Comparison of ENCODE assay signal across 1 cellular context in genomic region chr3:9843715-9844438, GRCh38.
A peak's percentile ranks its signal among the peaks of the same experiment; 100 is the strongest.
TF ChIP-seq lines count a peak whose summit lies in the region.

Gene RPUSD3, minus strand, starts transcription at chr3:9844008. Its CDS starts 18 bp downstream, at chr3:9843990.

TF ChIP-seq in HepG2, 621 proteins besides CTCF, POLR2A, EP300 and RAD21 (continued from another document):
- 0 out of 2 replicates have a peak, but pooled peaks have one; percentile 54 for TF ChIP-seq ZNF343 (CRISPR knock-in tag; IDR thresholded peaks at IDR 0.05)
- TF ChIP-seq MEIS2 (CRISPR knock-in tag; IDR thresholded peaks at IDR 0.05) = no peak
- no peak for TF ChIP-seq DZIP1 (CRISPR knock-in tag; IDR thresholded peaks at IDR 0.05)
- no peak; the same call in 1 of the 2 replicates for TF ChIP-seq ZSCAN9 (CRISPR knock-in tag; IDR thresholded peaks at IDR 0.05; ENCODE audit: borderline replicate concordance)
- TF ChIP-seq MED8 (CRISPR knock-in tag; IDR thresholded peaks at IDR 0.05; ENCODE audit: insufficient replicate concordance) = peak; percentile 90
- peak; percentile 81; the same call in 1 of the 2 replicates for TF ChIP-seq BORCS8-MEF2B (CRISPR knock-in tag; IDR thresholded peaks at IDR 0.05)
- TF ChIP-seq ZSCAN31 (CRISPR knock-in tag; IDR thresholded peaks at IDR 0.05; ENCODE audit: low read depth) = 0 out of 2 replicates have a peak, but pooled peaks have one; percentile 32
- TF ChIP-seq ETV5 (CRISPR knock-in tag; IDR thresholded peaks at IDR 0.05; ENCODE audit: borderline replicate concordance) = peak; percentile 60
- TF ChIP-seq KLF13 (CRISPR knock-in tag; IDR thresholded peaks at IDR 0.05) = no peak
- peak; percentile 59; the same call in 1 of the 3 replicates for TF ChIP-seq MXI1 (IDR thresholded peaks at IDR 0.05; ENCODE audit: borderline replicate concordance, low read depth, low read length)
- TF ChIP-seq E2F2 (CRISPR knock-in tag; IDR thresholded peaks at IDR 0.05; ENCODE audit: borderline replicate concordance) = no peak
- TF ChIP-seq SMARCE1 (IDR thresholded peaks at IDR 0.05; ENCODE audit: borderline replicate concordance) = no peak
- TF ChIP-seq ZNF331 (CRISPR knock-in tag; IDR thresholded peaks at IDR 0.05) = peak; percentile 16; the same call in 1 of the 2 replicates
- no peak for TF ChIP-seq ONECUT2 (CRISPR knock-in tag; IDR thresholded peaks at IDR 0.05)
- TF ChIP-seq TBX2 (CRISPR knock-in tag; IDR thresholded peaks at IDR 0.05; ENCODE audit: borderline replicate concordance) = peak; percentile 70
- TF ChIP-seq POLR2G (IDR thresholded peaks at IDR 0.05; ENCODE audit: low read depth, low read length) = peak; percentile 91
- 0 out of 2 replicates have a peak, but pooled peaks have one; percentile 62 for TF ChIP-seq CENPT (CRISPR knock-in tag; IDR thresholded peaks at IDR 0.05; ENCODE audit: low read depth)
- no peak for TF ChIP-seq SMAD9 (CRISPR knock-in tag; IDR thresholded peaks at IDR 0.05)
- TF ChIP-seq KDM5B (CRISPR knock-in tag; IDR thresholded peaks at IDR 0.05; ENCODE audit: borderline replicate concordance) = peak; percentile 59; the same call in 1 of the 2 replicates
- TF ChIP-seq ZFP90 (CRISPR knock-in tag; IDR thresholded peaks at IDR 0.05; ENCODE audit: borderline replicate concordance) = peak; percentile 52; the same call in 1 of the 2 replicates
- no peak for TF ChIP-seq GMEB2 (CRISPR knock-in tag; IDR thresholded peaks at IDR 0.05; ENCODE audit: low read depth)
- 0 out of 2 replicates have a peak, but pooled peaks have one; percentile 19 for TF ChIP-seq ZNF205 (CRISPR knock-in tag; IDR thresholded peaks at IDR 0.05)
- TF ChIP-seq KLF11 (CRISPR knock-in tag; IDR thresholded peaks at IDR 0.05) = peak; percentile 55; the same call in 1 of the 2 replicates
- 0 out of 2 replicates have a peak, but pooled peaks have one; percentile 28 for TF ChIP-seq ZSCAN25 (CRISPR knock-in tag; IDR thresholded peaks at IDR 0.05)
- no peak for TF ChIP-seq SALL2 (CRISPR knock-in tag; IDR thresholded peaks at IDR 0.05)
- TF ChIP-seq MEIS1 (CRISPR knock-in tag; IDR thresholded peaks at IDR 0.05; ENCODE audit: borderline replicate concordance) = peak; percentile 79; the same call in 1 of the 2 replicates
- peak; percentile 50; the same call in 1 of the 2 replicates for TF ChIP-seq TMF1 (CRISPR knock-in tag; IDR thresholded peaks at IDR 0.05; ENCODE audit: low read depth)
- peak; percentile 81 for TF ChIP-seq KMT2B (CRISPR knock-in tag; IDR thresholded peaks at IDR 0.05)
- TF ChIP-seq HIVEP1 (CRISPR knock-in tag; IDR thresholded peaks at IDR 0.05) = peak; percentile 79; the same call in 1 of the 2 replicates
- peak; percentile 51; the same call in 1 of the 2 replicates for TF ChIP-seq HNRNPL (IDR thresholded peaks at IDR 0.05; ENCODE audit: low read depth, low read length)
- no peak for TF ChIP-seq ZNF792 (CRISPR knock-in tag; IDR thresholded peaks at IDR 0.05)
- TF ChIP-seq ZFX (CRISPR knock-in tag; IDR thresholded peaks at IDR 0.05; ENCODE audit: low read depth) = peak; percentile 88
- no peak for TF ChIP-seq RFX5 (IDR thresholded peaks at IDR 0.05; ENCODE audit: low read depth, low read length)
- peak; percentile 56; the same call in 1 of the 2 replicates for TF ChIP-seq NR2C2 (CRISPR knock-in tag; IDR thresholded peaks at IDR 0.05; ENCODE audit: borderline replicate concordance)
- TF ChIP-seq ZNF766 (CRISPR knock-in tag; IDR thresholded peaks at IDR 0.05; ENCODE audit: borderline replicate concordance) = no peak
- TF ChIP-seq ZFY (CRISPR knock-in tag; IDR thresholded peaks at IDR 0.05) = peak; percentile 86
- TF ChIP-seq NONO (IDR thresholded peaks at IDR 0.05) = no peak
- peak; percentile 68; the same call in 1 of the 2 replicates for TF ChIP-seq NONO (CRISPR knock-in tag; conservative IDR thresholded peaks at IDR 0.05)
- TF ChIP-seq ZNF276 (CRISPR knock-in tag; IDR thresholded peaks at IDR 0.05; ENCODE audit: low read depth) = 0 out of 2 replicates have a peak, but pooled peaks have one; percentile 41
- no peak for TF ChIP-seq ZNF850 (CRISPR knock-in tag; conservative IDR thresholded peaks at IDR 0.05)
- peak; percentile 92 for TF ChIP-seq MXD1 (CRISPR knock-in tag; IDR thresholded peaks at IDR 0.05)
TF ChIP-seq in HepG2: peak in this region for 163.
